1 cellular context compared by ENCODE assay signal in genomic region chr4:22897520-22898108, GRCh38.
TF ChIP-seq lines count a peak whose summit lies in the region.

No MANE protein-coding gene starts in this region.

TF ChIP-seq in WTC11, 78 proteins besides CTCF, POLR2A, EP300 and RAD21 (continued from another document):
- TF ChIP-seq IRF1 (CRISPR knock-in tag; IDR thresholded peaks at IDR 0.05), result no peak
- TF ChIP-seq ZSCAN18 (CRISPR knock-in tag; IDR thresholded peaks at IDR 0.05), result no peak
- no peak for TF ChIP-seq MAX (CRISPR knock-in tag; IDR thresholded peaks at IDR 0.05)
